ENCODE assay signal across 8 cellular contexts in the genomic region with DNA sequence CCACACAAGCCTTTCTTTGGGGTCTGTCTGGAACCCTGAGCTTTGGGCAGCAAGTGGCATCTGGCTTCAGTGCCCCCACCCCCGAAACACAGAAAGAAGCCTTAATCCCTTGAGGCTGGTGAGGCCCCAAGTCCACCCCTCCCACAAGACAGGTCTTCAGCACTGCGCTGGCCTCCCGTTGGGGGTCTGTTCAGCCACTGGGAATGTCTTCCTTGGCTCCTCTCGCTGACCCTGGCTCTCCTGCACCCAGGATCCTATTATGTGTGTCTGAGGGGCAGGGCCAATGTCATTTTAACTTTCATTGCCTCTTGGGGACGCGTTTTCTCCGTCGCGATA. TPM values are rescaled to one million over a fixed set of nuclear protein-coding genes. Genes with fewer than 3 reads are reported as not detected.
A peak's percentile ranks its signal among the peaks of the same experiment; 100 is the strongest.
DNase-seq lines count a peak whose midpoint lies in the region; ATAC-seq and TF ChIP-seq lines count a peak whose summit lies in the region.

No MANE protein-coding gene starts in this region.

- H3K27me3 ChIP-seq in GM23338 (ENCODE audit: insufficient read depth) (no peaks in the 10 kb centered on the region), WERI-Rb-1 (ENCODE audit: insufficient read depth, low read depth, severe bottlenecking) (peaks cover 57% of the 10 kb centered on the region), right cardiac atrium (ENCODE audit: control insufficient read depth, insufficient read depth) (no peaks in the 10 kb centered on the region)

- no peaks in the 10 kb centered on the region for H3K9me2 ChIP-seq in GM23338 (ENCODE audit: insufficient read depth)

- peaks cover 20% of the 10 kb centered on the region for H3K4me1 Mint-ChIP-seq in GM23338

- 22% methylated on average over 9 of the region's 9 CpGs for WGBS in right cardiac atrium

- peak overlapping the region; percentile 88 for H3K4me3 ChIP-seq in GM23338
- H3K4me3 ChIP-seq in WERI-Rb-1 (ENCODE audit: low read depth, low read length), result peak overlapping the region; percentile 46
- peak overlapping the region; percentile 45 for H3K4me3 ChIP-seq in right cardiac atrium (ENCODE audit: low read length)
- peak overlapping the region; percentile 42 for H3K4me3 ChIP-seq in skeletal muscle cell (ENCODE audit: low read depth, low read length)

- no peaks in the 10 kb centered on the region; the same call in 1 of the 2 replicates for H4K20me1 ChIP-seq in GM23338 (replicated peaks; ENCODE audit: insufficient read depth)

- intact Hi-C loops in right cardiac atrium (cut with DNase I), result loop anchor here in 1 of 4 donors (10.0 kb wide), 1 partner anchor 53 kb away; the partner anchor contains the start of gene IL6R

- ATAC-seq in GM23338, result peak; percentile 38
- ATAC-seq in right cardiac atrium, result no peak
- ATAC-seq in GM19455 (IDR thresholded peaks at IDR 0.05; ENCODE audit: unreplicated experiment), result no peak

- H3K79me2 ChIP-seq in GM23338 (replicated peaks; ENCODE audit: insufficient read depth), result no peaks in the 10 kb centered on the region

- peaks cover 22% of the 10 kb centered on the region for H3K36me3 Mint-ChIP-seq in GM23338 (ENCODE audit: low read depth)

- H2AFZ ChIP-seq in GM23338, result peak overlapping the region; percentile 99

- H3K9me3 Mint-ChIP-seq in GM23338, result no peaks in the 10 kb centered on the region; the same call in 2 of the 3 replicates

- H3K27ac Mint-ChIP-seq in GM23338, result no peak overlapping the region

- H3K27ac ChIP-seq in GM23338 (ENCODE audit: low read depth) (no peak overlapping the region), WERI-Rb-1 (no peak overlapping the region), right cardiac atrium (ENCODE audit: low read length) (peak overlapping the region; percentile 44)

- H3K27me3 Mint-ChIP-seq in GM23338 (ENCODE audit: insufficient read depth, low read depth, poor library complexity), result peaks cover 16% of the 10 kb centered on the region

- peaks cover 2% of the 10 kb centered on the region; the same call in 1 of the 2 replicates for H3F3A ChIP-seq in GM23338 (replicated peaks; ENCODE audit: low read depth)

- H3K4me2 ChIP-seq in GM23338, result peak overlapping the region; percentile 97

- TF ChIP-seq CTCF in GM23338 (conservative IDR thresholded peaks at IDR 0.05; ENCODE audit: low read depth in 2 of 2) (no peak), WERI-Rb-1 (IDR thresholded peaks at IDR 0.05; ENCODE audit: low read depth, low read length) (no peak)

- H3K36me3 ChIP-seq in GM23338 (ENCODE audit: insufficient read depth) (0 out of 2 replicates have a peak, but pooled peaks cover 4% of the 10 kb centered on the region), WERI-Rb-1 (peaks cover 21% of the 10 kb centered on the region)

- peak overlapping the region; percentile 88 for H3K4me3 Mint-ChIP-seq in GM23338

- peaks cover 8% of the 10 kb centered on the region; the same call in 1 of the 2 replicates for H3K4me1 ChIP-seq in GM23338 (ENCODE audit: insufficient read depth)
- H3K4me1 ChIP-seq in right cardiac atrium (ENCODE audit: control insufficient read depth, insufficient read depth, low read length), result peaks cover 7% of the 10 kb centered on the region

- DNase-seq in GM23338 (ENCODE audit: low spot score), result peak; percentile 46
- no peak for DNase-seq in WERI-Rb-1
- DNase-seq in right cardiac atrium, result no peak
- no peak for DNase-seq in skeletal muscle cell (ENCODE audit: low read depth)
- no peak for DNase-seq in stimulated activated CD4-positive, alpha-beta T cell treated with anti-CD3 and anti-CD28 coated beads, Interleukin-15, amount 100 ng/mL, for 24 hours
- no peak for DNase-seq in GM03348 (ENCODE audit: low spot score)
- DNase-seq in NCI-H1436 treated with DMSO at 0.1 percent for 48 hours (lab: John Stamatoyannopoulos, UW), result no peak

- H3K9me3 ChIP-seq in WERI-Rb-1 (ENCODE audit: severe bottlenecking) (no peaks in the 10 kb centered on the region), right cardiac atrium (ENCODE audit: control insufficient read depth, low read length) (no peaks in the 10 kb centered on the region)

TF ChIP-seq in GM23338, 12 proteins besides CTCF, POLR2A, EP300 and RAD21 (continues in another document):
- TF ChIP-seq CREB1 (CRISPR knock-in tag; IDR thresholded peaks at IDR 0.05; ENCODE audit: low read depth), result no peak
- no peak for TF ChIP-seq NANOG (IDR thresholded peaks at IDR 0.05; ENCODE audit: borderline replicate concordance)
- no peak for TF ChIP-seq EZH2 (IDR thresholded peaks at IDR 0.05; ENCODE audit: low read depth, unreplicated experiment)
- TF ChIP-seq JUNB (IDR thresholded peaks at IDR 0.05; ENCODE audit: unreplicated experiment), result no peak
- TF ChIP-seq ZNF331 (CRISPR knock-in tag; IDR thresholded peaks at IDR 0.05; ENCODE audit: low read depth), result no peak
- no peak for TF ChIP-seq ZNF462 (CRISPR knock-in tag; IDR thresholded peaks at IDR 0.05)
- TF ChIP-seq EZH2phosphoT487 (IDR thresholded peaks at IDR 0.05; ENCODE audit: unreplicated experiment), result no peak
- TF ChIP-seq STAT1 (IDR thresholded peaks at IDR 0.05; ENCODE audit: unreplicated experiment), result no peak
- no peak for TF ChIP-seq POLR2AphosphoS5 (IDR thresholded peaks at IDR 0.05; ENCODE audit: low read depth)

RNA-seq across cellular contexts. Expression of gene ATP8B2, which starts 26.9 kb away (rescaled TPM):
- total RNA-seq in GM23338 (2014; rRNA removed; shearing (Covaris generic)), result 92.9 and 112 TPM in 2 replicates
- polyA plus RNA-seq in GM23338 (2016; fragmentation: Nextera tagmentation; extraction: Ambion mirVana) (8.8 and 11.0 TPM in 2 replicates), right cardiac atrium (15.9 TPM)
- 10 to 100 TPM; 25.1 to 33.1 (median 27.3) TPM for total RNA-seq in right cardiac atrium

RNA-seq across cellular contexts. Expression of gene AQP10, which starts 31.3 kb away (rescaled TPM):
- not detected in 2 replicates for total RNA-seq in GM23338 (2014; rRNA removed; shearing (Covaris generic))
- polyA plus RNA-seq in GM23338 (2016; fragmentation: Nextera tagmentation; extraction: Ambion mirVana) (not detected in 2 replicates), right cardiac atrium (0.23 TPM)
- under 1 TPM in 3 of 4 donors, not detected in 1; 0.12 to 0.37 (median 0.19) TPM for total RNA-seq in right cardiac atrium

RNA-seq across cellular contexts. Expression of gene IL6R, which starts 52.9 kb away (rescaled TPM):
- total RNA-seq in GM23338 (2014; rRNA removed; shearing (Covaris generic)), result 3.2 and 13.8 TPM in 2 replicates
- polyA plus RNA-seq in GM23338 (2016; fragmentation: Nextera tagmentation; extraction: Ambion mirVana) (1.0 and 1.2 TPM in 2 replicates), right cardiac atrium (5.7 TPM)
- total RNA-seq in right cardiac atrium, result 10 to 100 TPM in 3 of 4 donors, 1 to 10 TPM in 1; 8.9 to 13.2 (median 12.1) TPM
